8 cellular contexts compared by ENCODE assay signal in genomic region chr1:45011837-45012638, GRCh38. TPM values are rescaled to one million over a fixed set of nuclear protein-coding genes. Genes with fewer than 3 reads are reported as not detected.
DNase-seq lines count a peak whose midpoint lies in the region; ATAC-seq and TF ChIP-seq lines count a peak whose summit lies in the region.

TSS of gene UROD (plus strand) at chr1:45012254. CDS start at chr1:45012266, 12 bp downstream.

- peaks cover 31% of the 10 kb centered on the region for H3K79me2 ChIP-seq in hepatocyte

- DNase-seq in NCI-H1930 (lab: John Stamatoyannopoulos, UW) (peak; percentile 88 to 89), T-helper 9 cell (peak; percentile 79), astrocyte of the cerebellum (ENCODE audit: low read depth) (peak; percentile 94), hepatocyte (ENCODE audit: low spot score) (peak; percentile 98), renal cortical epithelial cell (ENCODE audit: low read depth) (peak; percentile 93)

- peaks cover 16% of the 10 kb centered on the region for H3K4me1 ChIP-seq in hepatocyte (ENCODE audit: insufficient read depth)

- H3K9me3 ChIP-seq in hepatocyte (ENCODE audit: low read depth) = no peaks in the 10 kb centered on the region

- peak within 1 kb of the TSS; percentile 82 for H3K27ac ChIP-seq in hepatocyte

- peaks cover 3% of the 10 kb centered on the region for H4K20me1 ChIP-seq in hepatocyte (ENCODE audit: insufficient read depth, poor library complexity, severe bottlenecking)

- 4% methylated on average over 21 of the region's 21 CpGs for WGBS in hepatocyte (ENCODE audit: low lambda C conversion rate, missing lambda C conversion rate)

- H3K27me3 ChIP-seq in hepatocyte = no peaks in the 10 kb centered on the region

- in situ Hi-C loops in astrocyte of the cerebellum (cut with HindIII; ENCODE audit: low sequenced_read_pairs) = no loop called here

- no peaks in the 10 kb centered on the region for H3K9me2 ChIP-seq in hepatocyte (replicated peaks; ENCODE audit: insufficient read depth)

- peak within 1 kb of the TSS; percentile 97 for H3K4me2 ChIP-seq in hepatocyte

- peak within 1 kb of the TSS; percentile 83 for H2AFZ ChIP-seq in hepatocyte

- ATAC-seq in HG02970 (IDR thresholded peaks at IDR 0.05; ENCODE audit: low FRiP score, unreplicated experiment) (peak; percentile 65), GM18858 (IDR thresholded peaks at IDR 0.05; ENCODE audit: unreplicated experiment) (no peak)

- peak within 1 kb of the TSS; percentile 97 for H3K4me3 ChIP-seq in astrocyte of the cerebellum (ENCODE audit: low read depth, low read length)
- peak within 1 kb of the TSS; percentile 92 for H3K4me3 ChIP-seq in hepatocyte

- H3K36me3 ChIP-seq in hepatocyte (replicated peaks; ENCODE audit: insufficient read depth, low read depth) = no peaks in the 10 kb centered on the region

- TF ChIP-seq CTCF in astrocyte of the cerebellum (IDR thresholded peaks at IDR 0.05; ENCODE audit: low read depth, low read length, missing control alignments) (no peak), hepatocyte (IDR thresholded peaks at IDR 0.05; ENCODE audit: poor library complexity) (no peak)

- peak; percentile 66 for TF ChIP-seq POLR2A in GM15510 (IDR thresholded peaks at IDR 0.05; ENCODE audit: borderline replicate concordance, extremely low read depth, insufficient read length)

RNA-seq across cellular contexts. Expression of gene UROD, which starts in this region (rescaled TPM):
- total RNA-seq in hepatocyte (77.1 and 91.8 TPM in 2 replicates), renal cortical epithelial cell (81.5 and 156 TPM in 2 replicates)
- polyA plus RNA-seq in hepatocyte = 152 and 167 TPM in 2 replicates
